Comparison of ENCODE assay signal across 8 cellular contexts in the genomic region with DNA sequence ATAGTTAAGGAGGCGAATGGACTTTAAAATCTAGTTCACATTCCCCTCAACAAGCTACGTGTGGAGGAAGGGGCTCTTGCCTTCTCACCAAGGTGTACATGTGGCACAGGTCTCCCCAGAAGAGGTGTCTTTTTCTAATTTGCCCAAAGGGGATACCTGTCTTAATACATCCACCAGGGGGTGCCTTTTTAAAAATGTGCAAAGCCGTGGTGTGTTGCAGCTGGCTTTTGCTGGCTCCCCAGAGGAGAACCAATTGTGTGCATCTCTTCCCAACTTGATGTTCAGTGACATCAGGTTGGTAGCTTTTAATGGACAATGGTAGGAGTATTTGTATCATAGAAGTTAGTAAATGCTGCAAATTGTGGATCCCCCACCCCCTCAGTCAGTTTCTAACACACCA. TPM values are rescaled to one million over a fixed set of nuclear protein-coding genes. Genes with fewer than 3 reads are reported as not detected.
A peak's percentile ranks its signal among the peaks of the same experiment; 100 is the strongest.
DNase-seq lines count a peak whose midpoint lies in the region; ATAC-seq, FAIRE-seq and TF ChIP-seq lines count a peak whose summit lies in the region.

No MANE protein-coding gene starts in this region.

- no peak overlapping the region for H3K27ac ChIP-seq in esophagus muscularis mucosa (replicated peaks in 1 of 4)

- TF ChIP-seq CTCF in GM12875 (IDR thresholded peaks at IDR 0.05; ENCODE audit: borderline replicate concordance, insufficient read depth, low read depth, low read length) (peak; percentile 52; the same call in 1 of the 2 replicates), esophagus muscularis mucosa (IDR thresholded peaks at IDR 0.05) (peak; percentile 43 to 58 (median 47))

- peaks cover 0 to 26% (median 22%) of the 10 kb centered on the region in 4 donors for H3K9me3 ChIP-seq in esophagus muscularis mucosa

- peak; percentile 60 for ATAC-seq in HG03280 (IDR thresholded peaks at IDR 0.05; ENCODE audit: unreplicated experiment)
- peak; percentile 63 to 73 for ATAC-seq in activated CD4-positive, CD25-positive, alpha-beta regulatory T cell treated with anti-CD3 and anti-CD28 coated beads, Interleukin-2, amount 50 U/mL, for 24 hours

- no peak for TF ChIP-seq POLR2A in esophagus muscularis mucosa (IDR thresholded peaks at IDR 0.05; ENCODE audit: low read depth)

- no peaks in the 10 kb centered on the region for H3K27me3 ChIP-seq in esophagus muscularis mucosa

- peak; percentile 28 for DNase-seq in 8988T
- DNase-seq in esophagus muscularis mucosa (ENCODE audit: extremely low spot score), result no peak
- peak; percentile 14 to 29 for DNase-seq in stimulated activated CD4-positive, alpha-beta T cell treated with anti-CD3 and anti-CD28 coated beads, Interleukin-2, amount 100 ng/mL, for 24 hours
- DNase-seq in frontal cortex (ENCODE audit: low spot score in 2 of 2), result no peak
- DNase-seq in retina, result no peak

- peaks cover 15 to 37% (median 26%) of the 10 kb centered on the region in 4 donors for H3K36me3 ChIP-seq in esophagus muscularis mucosa

- WGBS in esophagus muscularis mucosa, result 75% methylated on average over 3 of the region's 3 CpGs

- H3K4me3 ChIP-seq in GM12875 (ENCODE audit: low read depth, low read length) (no peak overlapping the region), esophagus muscularis mucosa (no peak overlapping the region)

- intact Hi-C loops in esophagus muscularis mucosa (cut with DNase I), result loop anchor here (5.0 kb wide), 1 partner anchor 57 kb away; no protein-coding TSS in a partner anchor

- TF ChIP-seq EP300 in esophagus muscularis mucosa (IDR thresholded peaks at IDR 0.05), result no peak

- no peaks in the 10 kb centered on the region for H3K4me1 ChIP-seq in esophagus muscularis mucosa

- FAIRE-seq in frontal cortex (lab: Jason Lieb, UNC), result no peak

RNA-seq across cellular contexts. Expression of a gene that starts 33.8 kb away (rescaled TPM):
- 10 to 100 TPM; 33.0 to 53.5 (median 45.9) TPM for total RNA-seq in esophagus muscularis mucosa
- total RNA-seq in frontal cortex, result 35.9 TPM

RNA-seq across cellular contexts. Expression of a gene that starts 50.5 kb away (rescaled TPM):
- total RNA-seq in esophagus muscularis mucosa, result 1 to 10 TPM in 1 of 4 donors, not detected in 3; 1.7 TPM
- total RNA-seq in frontal cortex, result 32.2 TPM

Comparison
In these comparisons a context has a peak if more than half of its experiments do, and no peak if none do; other contexts are left out.
1. DNase-seq: peak in 8988T (single experiment) and stimulated activated CD4-positive, alpha-beta T cell treated with anti-CD3 and anti-CD28 coated beads, Interleukin-2, amount 100 ng/mL, for 24 hours (2 of 2); none in esophagus muscularis mucosa (single experiment), frontal cortex (0 of 2) and retina (single experiment).
2. RNA of a gene that starts 50.5 kb away (total RNA-seq): 32.2 TPM in frontal cortex (single experiment); 1.7 TPM in esophagus muscularis mucosa; every median in the first group is over 10 times any median in the second.